Comparison of ENCODE assay signal across 8 cellular contexts in genomic region chr2:19990416-19990728, GRCh38. TPM values are rescaled to one million over a fixed set of nuclear protein-coding genes. Genes with fewer than 3 reads are reported as not detected.
DNase-seq lines count a peak whose midpoint lies in the region; ATAC-seq and TF ChIP-seq lines count a peak whose summit lies in the region.

No MANE protein-coding gene starts in this region.

- TF ChIP-seq CTCF in AG04450 (IDR thresholded peaks at IDR 0.05; ENCODE audit: low read depth, low read length): no peak

- H3K4me1 ChIP-seq in Karpas-422 (ENCODE audit: low read length) (peaks cover 24% of the 10 kb centered on the region), duodenal mucosa (ENCODE audit: control insufficient read depth in 1 of 2, insufficient read depth in 2 of 2, low read length in 2 of 2) (peaks cover 8 to 11% of the 10 kb centered on the region in 2 donors)
- peaks cover 0 to 14% of the 10 kb centered on the region in 2 donors for H3K4me1 ChIP-seq in naive thymus-derived CD4-positive, alpha-beta T cell (ENCODE audit: control insufficient read depth in 2 of 2, insufficient read depth in 2 of 2, low read length in 2 of 2)

- H3K9ac ChIP-seq in Karpas-422 (ENCODE audit: low read length) (no peak overlapping the region), duodenal mucosa (ENCODE audit: low read depth in 1 of 2, low read length in 2 of 2) (peak overlapping the region in 1 of 2 donors; percentile 65)

- no peaks in the 10 kb centered on the region for H4K20me1 ChIP-seq in Karpas-422 (ENCODE audit: insufficient read depth, low read depth, low read length)

- CTCF ChIA-PET in AG04450 (lab: Charles Lee): no interaction called here
- CTCF ChIA-PET in naive thymus-derived CD4-positive, alpha-beta T cell (lab: Charles Lee): interaction anchor here (0.7 to 1.6 kb wide), 2 partner anchors 23 to 25 kb away, joined by 3 to 5 read pairs; no protein-coding TSS in a partner anchor

- peaks cover 0 to 5% (median 0%) of the 10 kb centered on the region in 5 donors for H3K36me3 Mint-ChIP-seq in naive thymus-derived CD4-positive, alpha-beta T cell

- peaks cover 9 to 33% (median 23%) of the 10 kb centered on the region in 7 donors for H3K4me1 Mint-ChIP-seq in naive thymus-derived CD4-positive, alpha-beta T cell

- H2AFZ ChIP-seq in Karpas-422 (ENCODE audit: low read length): peak overlapping the region; percentile 84

- H3K4me2 ChIP-seq in Karpas-422 (ENCODE audit: low read depth, low read length, poor library complexity, severe bottlenecking): peak overlapping the region; percentile 87

- no peaks in the 10 kb centered on the region for H3K9me3 Mint-ChIP-seq in naive thymus-derived CD4-positive, alpha-beta T cell

- H3K79me2 ChIP-seq in Karpas-422 (ENCODE audit: low read length): peaks cover 25% of the 10 kb centered on the region

- H3K4me3 Mint-ChIP-seq in naive thymus-derived CD4-positive, alpha-beta T cell: peak overlapping the region; percentile 88 to 94 (median 89)

- no peak for ATAC-seq in naive thymus-derived CD4-positive, alpha-beta T cell
- ATAC-seq in esophagus mucosa (no peak), HG02981 (IDR thresholded peaks at IDR 0.05; ENCODE audit: unreplicated experiment) (no peak)

- intact Hi-C loops in naive thymus-derived CD4-positive, alpha-beta T cell (cut with micrococcal nuclease): loop anchor here (1.0 to 5.0 kb wide), 7 partner anchors 61 to 1430 kb away; partner anchors contain the start of genes LAPTM4A (in 2 of the 2), RDH14 (in 2 of the 2), LDAH (in 1 of the 2) and TTC32 (in 1 of the 2)

- H3K9me3 ChIP-seq in AG04450 (ENCODE audit: control insufficient read depth, insufficient read depth, low read length) (no peaks in the 10 kb centered on the region), Karpas-422 (ENCODE audit: low read length) (no peaks in the 10 kb centered on the region), duodenal mucosa (ENCODE audit: control insufficient read depth in 1 of 2, low read length in 2 of 2) (no peaks in the 10 kb centered on the region)
- no peaks in the 10 kb centered on the region for H3K9me3 ChIP-seq in naive thymus-derived CD4-positive, alpha-beta T cell (ENCODE audit: control insufficient read depth in 2 of 3, low read length in 3 of 3)

- POLR2A ChIA-PET in AG04450 (lab: Yijun Ruan, JAX): interaction anchor here (1.0 to 1.2 kb wide), 2 partner anchors 61 to 235 kb away, joined by 3 to 5 read pairs; partner anchors contain the start of genes LAPTM4A and SDC1
- POLR2A ChIA-PET in naive thymus-derived CD4-positive, alpha-beta T cell (lab: Charles Lee): interaction anchor here (1.4 kb wide), 1 partner anchor 61 kb away, joined by 5 read pairs; the partner anchor contains the start of gene LAPTM4A

- H3K4me3 ChIP-seq in AG04450 (ENCODE audit: low read depth, low read length): peak overlapping the region; percentile 89
- peak overlapping the region; percentile 90 for H3K4me3 ChIP-seq in Karpas-422 (ENCODE audit: low read length)
- peak overlapping the region; percentile 92 to 93 for H3K4me3 ChIP-seq in duodenal mucosa (ENCODE audit: low read depth in 1 of 2, low read length in 2 of 2)
- H3K4me3 ChIP-seq in naive thymus-derived CD4-positive, alpha-beta T cell (ENCODE audit: low read length): peak overlapping the region; percentile 91

- peaks cover 7 to 30% (median 12%) of the 10 kb centered on the region in 5 donors for H3K27me3 Mint-ChIP-seq in naive thymus-derived CD4-positive, alpha-beta T cell

- DNase-seq in AG04450 (ENCODE audit: low read depth, low spot score) (no peak), Karpas-422 (no peak), NK-92 (lab: John Stamatoyannopoulos, UW; ENCODE audit: unreplicated experiment) (no peak), islet precursor cell (no peak)
- no peak for DNase-seq in naive thymus-derived CD4-positive, alpha-beta T cell

- no peaks in the 10 kb centered on the region for H3K36me3 ChIP-seq in Karpas-422 (ENCODE audit: insufficient read depth, low read length)
- no peaks in the 10 kb centered on the region for H3K36me3 ChIP-seq in duodenal mucosa (ENCODE audit: control insufficient read depth in 1 of 2, insufficient read depth in 2 of 2, low read length in 2 of 2)
- H3K36me3 ChIP-seq in naive thymus-derived CD4-positive, alpha-beta T cell (ENCODE audit: control insufficient read depth in 2 of 3, insufficient read depth in 3 of 3, low read length in 3 of 3): no peaks in the 10 kb centered on the region

- H3K27me3 ChIP-seq in AG04450 (ENCODE audit: control insufficient read depth, insufficient read depth, low read length) (no peaks in the 10 kb centered on the region), Karpas-422 (ENCODE audit: low read length) (no peaks in the 10 kb centered on the region), duodenal mucosa (ENCODE audit: control insufficient read depth in 1 of 2, insufficient read depth in 2 of 2, low read length in 2 of 2) (peaks cover 0 to 3% of the 10 kb centered on the region in 2 donors)
- peaks cover 0 to 4% of the 10 kb centered on the region in 2 donors for H3K27me3 ChIP-seq in naive thymus-derived CD4-positive, alpha-beta T cell (ENCODE audit: control insufficient read depth in 2 of 2, insufficient read depth in 2 of 2, low read length in 2 of 2)

- H3K9me2 ChIP-seq in Karpas-422 (replicated peaks; ENCODE audit: insufficient read depth, low read length): peaks cover 6% of the 10 kb centered on the region; the same call in 1 of the 2 replicates

- H3K27ac ChIP-seq in AG04450 (ENCODE audit: low read depth, low read length) (no peak overlapping the region), Karpas-422 (ENCODE audit: low read length) (no peak overlapping the region), duodenal mucosa (ENCODE audit: low read depth, low read length) (no peak overlapping the region)
- peak overlapping the region; percentile 68 for H3K27ac ChIP-seq in naive thymus-derived CD4-positive, alpha-beta T cell (ENCODE audit: low read depth, low read length)

- peak overlapping the region in 8 of 9 donors; percentile 86 to 94 (median 88) for H3K27ac Mint-ChIP-seq in naive thymus-derived CD4-positive, alpha-beta T cell

RNA-seq across cellular contexts. Expression of gene WDR35, which starts 0.5 kb away (rescaled TPM):
- 6.7 and 9.1 TPM in 2 replicates for polyA plus RNA-seq in AG04450 (2011; rRNA removed)
- polyA minus RNA-seq in AG04450 (2011; rRNA and poly(A)+ RNA removed): 7.4 and 11.4 TPM in 2 replicates
- total RNA-seq in Karpas-422 (2014; rRNA removed; shearing (Covaris generic); ENCODE audit: low replicate concordance): 8.3 and 15.9 TPM in 2 replicates
- 1 to 10 TPM; 3.2 to 6.0 (median 3.7) TPM for total RNA-seq in naive thymus-derived CD4-positive, alpha-beta T cell
- polyA plus RNA-seq in naive thymus-derived CD4-positive, alpha-beta T cell: 1 to 10 TPM; 1.5 to 2.0 TPM
- 2.4 TPM for total RNA-seq in esophagus mucosa

RNA-seq across cellular contexts. Expression of gene MATN3, which starts 22.1 kb away (rescaled TPM):
- polyA plus RNA-seq in AG04450 (2011; rRNA removed): 2.7 and 3.0 TPM in 2 replicates
- 1.4 and 1.6 TPM in 2 replicates for polyA minus RNA-seq in AG04450 (2011; rRNA and poly(A)+ RNA removed)
- total RNA-seq in Karpas-422 (2014; rRNA removed; shearing (Covaris generic); ENCODE audit: low replicate concordance): not detected in 2 replicates
- not detected for total RNA-seq in naive thymus-derived CD4-positive, alpha-beta T cell
- polyA plus RNA-seq in naive thymus-derived CD4-positive, alpha-beta T cell: not detected
- 0.56 TPM for total RNA-seq in esophagus mucosa
